Comparison of ENCODE assay signal across 8 cellular contexts in the genomic region with DNA sequence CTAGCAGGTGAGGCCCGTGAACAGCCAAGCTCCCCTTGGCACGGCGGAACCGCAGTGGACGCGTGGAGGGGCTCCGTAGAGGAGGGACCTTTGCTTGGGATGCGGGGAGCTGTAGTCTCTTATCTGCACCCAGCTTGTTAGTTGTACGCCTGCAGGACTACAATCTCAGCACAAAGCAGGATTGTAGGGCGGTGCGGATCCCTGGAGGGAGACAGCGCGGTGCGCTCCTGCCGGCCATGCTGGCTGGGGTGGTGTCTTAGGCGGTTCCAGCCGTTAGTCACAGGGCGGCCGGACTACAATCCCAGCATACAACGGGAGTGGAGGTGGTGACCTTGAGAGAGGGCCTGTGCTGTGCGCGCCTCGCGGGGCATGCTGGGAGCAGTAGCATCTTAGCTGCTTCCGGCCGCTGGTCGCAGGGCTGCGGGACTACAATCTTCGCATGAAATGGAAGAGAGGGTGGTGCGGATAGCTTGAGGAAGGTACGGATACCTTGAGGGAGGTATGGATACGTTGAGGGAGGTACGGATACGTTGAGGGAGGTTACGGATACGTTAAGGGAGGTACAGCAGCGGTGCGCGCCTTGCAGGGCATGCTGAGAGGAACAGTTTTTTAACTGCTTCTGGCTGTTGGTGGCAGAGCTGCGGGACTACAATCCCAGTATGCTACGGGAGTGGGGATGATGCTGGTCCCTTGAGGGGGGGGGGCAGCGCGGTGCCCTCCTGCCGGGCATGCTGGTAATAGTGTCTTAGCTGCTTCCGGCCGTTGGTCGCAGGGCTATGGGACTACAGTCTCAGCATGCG.
A peak's percentile ranks its signal among the peaks of the same experiment; 100 is the strongest.
DNase-seq lines count a peak whose midpoint lies in the region; ATAC-seq and TF ChIP-seq lines count a peak whose summit lies in the region.

No MANE protein-coding gene starts in this region.

- H3K4me3 Mint-ChIP-seq in activated T-cell treated with anti-CD3 and anti-CD28 coated beads, Interleukin-2, amount 50 U/mL, for 24 hours: peak overlapping the region; percentile 93

- peak overlapping the region; percentile 98 for H2AFZ ChIP-seq in IMR-90 (replicated peaks; ENCODE audit: low read length, poor library complexity)

- H3K9me1 ChIP-seq in IMR-90 (ENCODE audit: insufficient read depth, low read length): peaks cover 3% of the 10 kb centered on the region; the same call in 1 of the 2 replicates

- peaks cover 58% of the 10 kb centered on the region for H3K36me3 Mint-ChIP-seq in activated T-cell treated with anti-CD3 and anti-CD28 coated beads, Interleukin-2, amount 50 U/mL, for 24 hours (ENCODE audit: low read depth)

- in situ Hi-C loops in IMR-90 (cut with MboI; ENCODE audit: low sequenced_read_pairs): no loop called here

- no peaks in the 10 kb centered on the region for H3K27me3 ChIP-seq in IMR-90 (ENCODE audit: control insufficient read depth, insufficient read depth, low read length)
- no peaks in the 10 kb centered on the region for H3K27me3 ChIP-seq in esophagus (ENCODE audit: control insufficient read depth in 1 of 2, insufficient read depth in 2 of 2, low read length in 2 of 2)
- no peaks in the 10 kb centered on the region for H3K27me3 ChIP-seq in mucosa of stomach (ENCODE audit: control insufficient read depth, insufficient read depth, low read length)

- H2AK9ac ChIP-seq in IMR-90 (replicated peaks; ENCODE audit: low read depth, low read length, poor library complexity): peak overlapping the region; percentile 96

- H2BK15ac ChIP-seq in IMR-90 (ENCODE audit: low read depth, low read length): peak overlapping the region; percentile 45; the same call in 1 of the 3 replicates

- peak overlapping the region; percentile 89 for H3K56ac ChIP-seq in IMR-90 (ENCODE audit: extremely low read depth, insufficient read depth, low read length)

- peak overlapping the region; percentile 80 for H4K91ac ChIP-seq in IMR-90 (ENCODE audit: insufficient read depth, low read depth, low read length)

- POLR2A ChIA-PET in IMR-90 (lab: Charles Lee; ENCODE audit: unreplicated experiment): no interaction called here

- H2BK5ac ChIP-seq in IMR-90 (ENCODE audit: low read depth, low read length, poor library complexity, severe bottlenecking): peak overlapping the region; percentile 93

- no peak for TF ChIP-seq POLR2A in IMR-90 (IDR thresholded peaks at IDR 0.05; ENCODE audit: low read depth, low read length)

- H3K36me3 ChIP-seq in IMR-90 (ENCODE audit: control insufficient read depth, insufficient read depth, low read length) (peaks cover 4% of the 10 kb centered on the region), esophagus (ENCODE audit: control insufficient read depth in 2 of 2, insufficient read depth in 2 of 2, low read length in 1 of 2) (peaks cover 0 to 2% of the 10 kb centered on the region in 2 donors), mucosa of stomach (ENCODE audit: control insufficient read depth, insufficient read depth, low read length) (no peaks in the 10 kb centered on the region)

- peak overlapping the region; percentile 71 for H3K23ac ChIP-seq in IMR-90 (ENCODE audit: low read depth, low read length)

- H3K14ac ChIP-seq in IMR-90 (replicated peaks; ENCODE audit: low read depth, low read length): peak overlapping the region; percentile 80

- no peaks in the 10 kb centered on the region for H3K27me3 Mint-ChIP-seq in activated T-cell treated with anti-CD3 and anti-CD28 coated beads, Interleukin-2, amount 50 U/mL, for 24 hours

- H2BK120ac ChIP-seq in IMR-90 (ENCODE audit: low read depth, low read length): peak overlapping the region; percentile 21; the same call in 1 of the 2 replicates

- no peak for TF ChIP-seq CTCF in IMR-90 (conservative IDR thresholded peaks at IDR 0.05; ENCODE audit: low read depth, low read length)

- peaks cover 8 to 34% of the 10 kb centered on the region in 2 experiments; a peak in 3 of 4 replicates for H3K79me1 ChIP-seq in IMR-90 (ENCODE audit: low read depth in 1 of 2, low read length in 2 of 2)

- CTCF ChIA-PET in IMR-90 (lab: Yijun Ruan, JAX): no interaction called here

- H3K9ac ChIP-seq in IMR-90 (ENCODE audit: low read depth, low read length): peak overlapping the region; percentile 98
- peak overlapping the region; percentile 88 for H3K9ac ChIP-seq in mucosa of stomach (ENCODE audit: low read length)

- DNase-seq in DMS114 treated with DMSO at 0.1 percent for 48 hours (lab: John Stamatoyannopoulos, UW; ENCODE audit: unreplicated experiment): peak; percentile 93
- DNase-seq in IMR-90: peak; percentile 93
- peak; percentile 96 for DNase-seq in OCI-M1 (lab: John Stamatoyannopoulos, UW)
- DNase-seq in activated T-cell treated with anti-CD3 and anti-CD28 coated beads, Interleukin-2, amount 50 U/mL, for 24 hours: peak; percentile 92
- peak; percentile 91 for DNase-seq in stimulated activated CD8-positive, alpha-beta memory T cell treated with anti-CD3 and anti-CD28 coated beads, Interleukin-4, amount 100 ng/mL, for 48 hours

- H4K20me1 ChIP-seq in IMR-90 (ENCODE audit: insufficient read depth, low read length): peaks cover 14% of the 10 kb centered on the region

- no peaks in the 10 kb centered on the region for H3K9me3 Mint-ChIP-seq in activated T-cell treated with anti-CD3 and anti-CD28 coated beads, Interleukin-2, amount 50 U/mL, for 24 hours

- dilution Hi-C loops in IMR-90 (cut with HindIII; ENCODE audit: low sequenced_read_pairs, unreplicated experiment): no loop called here

- H3K4me1 ChIP-seq in IMR-90 (ENCODE audit: control insufficient read depth, insufficient read depth, low read length) (no peaks in the 10 kb centered on the region), esophagus (ENCODE audit: control insufficient read depth in 2 of 2, insufficient read depth in 2 of 2, low read length in 1 of 2) (peaks cover 11 to 14% of the 10 kb centered on the region in 2 donors), mucosa of stomach (ENCODE audit: control insufficient read depth, insufficient read depth, low read length) (peaks cover 11% of the 10 kb centered on the region)

- H3K27ac ChIP-seq in IMR-90 (ENCODE audit: insufficient read depth, low read length) (peak overlapping the region; percentile 95), esophagus (ENCODE audit: low read depth in 2 of 2, low read length in 1 of 2) (peak overlapping the region; percentile 93 to 98)

- no peak for TF ChIP-seq RAD21 in IMR-90 (IDR thresholded peaks at IDR 0.05; ENCODE audit: low read length)

- ATAC-seq in GM21529 (IDR thresholded peaks at IDR 0.05; ENCODE audit: unreplicated experiment) (peak; percentile 83), IMR-90 (ENCODE audit: low read depth) (peak; percentile 96)

- H4K8ac ChIP-seq in IMR-90 (ENCODE audit: low read depth in 2 of 2, low read length in 2 of 2): peak overlapping the region; percentile 80 to 91

- peak overlapping the region; percentile 91 for H3K4me3 ChIP-seq in IMR-90 (ENCODE audit: insufficient read depth, low read depth, low read length)
- peak overlapping the region; percentile 82 to 91 for H3K4me3 ChIP-seq in esophagus (ENCODE audit: low read depth in 1 of 2, low read length in 2 of 2)
- H3K4me3 ChIP-seq in mucosa of stomach (ENCODE audit: low read length): peak overlapping the region; percentile 99

- peak overlapping the region; percentile 77 for H3K4me2 ChIP-seq in IMR-90 (ENCODE audit: low read depth, low read length)

- H2BK20ac ChIP-seq in IMR-90 (ENCODE audit: low read depth, low read length): no peak overlapping the region

- H3K9me3 ChIP-seq in IMR-90 (ENCODE audit: control insufficient read depth, insufficient read depth, low read length): no peaks in the 10 kb centered on the region
- H3K9me3 ChIP-seq in esophagus (ENCODE audit: control insufficient read depth in 2 of 2, insufficient read depth in 1 of 2, low read depth in 1 of 2, low read length in 1 of 2): no peaks in the 10 kb centered on the region
- H3K9me3 ChIP-seq in mucosa of stomach (ENCODE audit: control insufficient read depth, low read length): no peaks in the 10 kb centered on the region

- peak overlapping the region; percentile 95 for H4K5ac ChIP-seq in IMR-90 (ENCODE audit: low read depth, low read length)

- peak overlapping the region; percentile 96 for H3K27ac Mint-ChIP-seq in activated T-cell treated with anti-CD3 and anti-CD28 coated beads, Interleukin-2, amount 50 U/mL, for 24 hours

- BruUV-seq in IMR-90 (replicated peaks; lab: Mats Ljungman, UMichigan): no TSS peak

- peak overlapping the region; percentile 78 for H3K18ac ChIP-seq in IMR-90 (ENCODE audit: low read depth, low read length)

- peak overlapping the region; percentile 88 for H3K4ac ChIP-seq in IMR-90 (ENCODE audit: low read depth, low read length)

- 0% methylated on average over 16 of the region's 48 CpGs; no CpG with 5 or more reads in 1 of the 2 experiments for WGBS in IMR-90 (ENCODE audit: extremely low coverage in 2 of 2, insufficient read length in 1 of 2), 2 experiments
- 0% methylated on average over 48 of the region's 48 CpGs for WGBS in esophagus, 2 donors

- H2AK5ac ChIP-seq in IMR-90 (ENCODE audit: low read depth, low read length): no peak overlapping the region; the same call in 1 of the 2 replicates

- intact Hi-C loops in IMR-90 (cut with micrococcal nuclease): loop anchor here (2.0 kb wide), 1 partner anchor 45 kb away; no protein-coding TSS in a partner anchor

- peaks cover 32% of the 10 kb centered on the region for H3K4me1 Mint-ChIP-seq in activated T-cell treated with anti-CD3 and anti-CD28 coated beads, Interleukin-2, amount 50 U/mL, for 24 hours (ENCODE audit: low read depth)

TF ChIP-seq in IMR-90, 13 proteins besides CTCF, POLR2A, EP300 and RAD21 (continues in another document):
- TF ChIP-seq SMC3 (IDR thresholded peaks at IDR 0.05; ENCODE audit: low read depth, low read length) (no peak), RCOR1 (IDR thresholded peaks at IDR 0.05; ENCODE audit: insufficient replicate concordance, low read length) (peak; percentile 15), CHD1 (IDR thresholded peaks at IDR 0.05; ENCODE audit: low read depth, low read length) (no peak), NFE2L2 (IDR thresholded peaks at IDR 0.05; ENCODE audit: low read depth, low read length) (no peak), MAZ (IDR thresholded peaks at IDR 0.05; ENCODE audit: borderline replicate concordance, low read depth, low read length) (peak; percentile 22; the same call in 1 of the 2 replicates), BHLHE40 (IDR thresholded peaks at IDR 0.05; ENCODE audit: low read depth, low read length) (no peak), CEBPB (IDR thresholded peaks at IDR 0.05; ENCODE audit: low read depth, low read length) (no peak), RFX5 (IDR thresholded peaks at IDR 0.05; ENCODE audit: low read depth, low read length) (no peak)
- TF ChIP-seq, protein P1, sequence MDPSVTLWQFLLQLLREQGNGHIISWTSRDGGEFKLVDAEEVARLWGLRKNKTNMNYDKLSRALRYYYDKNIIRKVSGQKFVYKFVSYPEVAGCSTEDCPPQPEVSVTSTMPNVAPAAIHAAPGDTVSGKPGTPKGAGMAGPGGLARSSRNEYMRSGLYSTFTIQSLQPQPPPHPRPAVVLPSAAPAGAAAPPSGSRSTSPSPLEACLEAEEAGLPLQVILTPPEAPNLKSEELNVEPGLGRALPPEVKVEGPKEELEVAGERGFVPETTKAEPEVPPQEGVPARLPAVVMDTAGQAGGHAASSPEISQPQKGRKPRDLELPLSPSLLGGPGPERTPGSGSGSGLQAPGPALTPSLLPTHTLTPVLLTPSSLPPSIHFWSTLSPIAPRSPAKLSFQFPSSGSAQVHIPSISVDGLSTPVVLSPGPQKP (IDR thresholded peaks at IDR 0.05; ENCODE audit: borderline replicate concordance, low read depth, low read length): no peak

Comparison
In these comparisons a context has a peak if more than half of its experiments do, and no peak if none do; other contexts are left out.
1. Peak in every context shown above with its lines: DNase-seq, ATAC-seq, H3K4me3 ChIP-seq and H3K27ac ChIP-seq.